ENCODE assay signal across 10 cellular contexts in genomic region chr12:121767525-121768016, GRCh38. TPM values are rescaled to one million over a fixed set of nuclear protein-coding genes. Genes with fewer than 3 reads are reported as not detected.
DNase-seq lines count a peak whose midpoint lies in the region; TF ChIP-seq lines count a peak whose summit lies in the region.
"Had no signal": no experiment of that assay in that cellular context is flagged by ENCODE, and none has a peak within 500 bp of the region (broad histone marks: within the 10 kb centered on the region; RNA-seq: fewer than 3 reads in every experiment).

No MANE protein-coding gene starts in this region.

- H3K36me3 Mint-ChIP-seq in osteocyte (ENCODE audit: unreplicated experiment) (no peaks in the 10 kb centered on the region), MCF 10A (ENCODE audit: insufficient read depth, unreplicated experiment) (no peaks in the 10 kb centered on the region)
- H3K36me3 Mint-ChIP-seq in CD4-positive, alpha-beta memory T cell = no peaks in the 10 kb centered on the region

- H3K27me3 Mint-ChIP-seq in osteocyte (ENCODE audit: unreplicated experiment) = no peaks in the 10 kb centered on the region
- H3K27me3 Mint-ChIP-seq in CD4-positive, alpha-beta memory T cell = no peaks in the 10 kb centered on the region
- H3K27me3 Mint-ChIP-seq in MCF 10A (ENCODE audit: insufficient read depth, unreplicated experiment) = no peaks in the 10 kb centered on the region

- no peaks in the 10 kb centered on the region for H3K27me3 ChIP-seq in BLaER1
- H3K27me3 ChIP-seq in CD4-positive, alpha-beta memory T cell (ENCODE audit: insufficient read depth, low read length) = no peaks in the 10 kb centered on the region

- H3K36me3 ChIP-seq in BLaER1 = peaks cover 28% of the 10 kb centered on the region
- no peaks in the 10 kb centered on the region for H3K36me3 ChIP-seq in CD4-positive, alpha-beta memory T cell (ENCODE audit: insufficient read depth, low read length)
- H3K36me3 ChIP-seq: lower lobe of right lung had no signal

- H3K9me3 Mint-ChIP-seq in osteocyte (ENCODE audit: unreplicated experiment) = no peaks in the 10 kb centered on the region
- H3K9me3 Mint-ChIP-seq in CD4-positive, alpha-beta memory T cell = no peaks in the 10 kb centered on the region
- H3K9me3 Mint-ChIP-seq in MCF 10A (ENCODE audit: unreplicated experiment) = no peaks in the 10 kb centered on the region

- no peaks in the 10 kb centered on the region for H3K9me3 ChIP-seq in BLaER1
- H3K9me3 ChIP-seq in CD4-positive, alpha-beta memory T cell (ENCODE audit: control insufficient read depth in 1 of 2, low read length in 2 of 2) = no peaks in the 10 kb centered on the region
- H3K9me3 ChIP-seq: lower lobe of right lung had no signal

- H3K4me2 ChIP-seq in BLaER1 = peak overlapping the region; percentile 77

- H3K27ac ChIP-seq in BLaER1 = peak overlapping the region; percentile 49
- no peak overlapping the region for H3K27ac ChIP-seq in CD4-positive, alpha-beta memory T cell (ENCODE audit: low read depth, low read length)
- H3K27ac ChIP-seq: lower lobe of right lung, VCaP had no signal

- DNase-seq in NCI-H69 (lab: John Stamatoyannopoulos, UW) = peak; percentile 88
- DNase-seq in fibroblast of pulmonary artery (ENCODE audit: low read depth) = peak; percentile 80
- DNase-seq in osteocyte (ENCODE audit: extremely low spot score, unreplicated experiment) = no peak
- DNase-seq in amniotic stem cell (lab: John Stamatoyannopoulos, UW) = no peak
- no peak for DNase-seq in DMS53 treated with DMSO at 0.1 percent for 48 hours (lab: John Stamatoyannopoulos, UW; ENCODE audit: unreplicated experiment)
- DNase-seq in CD4-positive, alpha-beta memory T cell = no peak
- no peak for DNase-seq in MCF 10A (ENCODE audit: unreplicated experiment)
- DNase-seq: lower lobe of right lung had no signal

- H3K4me1 Mint-ChIP-seq in osteocyte (ENCODE audit: unreplicated experiment) (peaks cover 25% of the 10 kb centered on the region), MCF 10A (ENCODE audit: insufficient read depth, unreplicated experiment) (no peaks in the 10 kb centered on the region)
- no peaks in the 10 kb centered on the region for H3K4me1 Mint-ChIP-seq in CD4-positive, alpha-beta memory T cell

- BruUV-seq in MCF 10A (replicated peaks; lab: Mats Ljungman, UMichigan) = no TSS peak

- TF ChIP-seq CTCF in fibroblast of pulmonary artery (IDR thresholded peaks at IDR 0.05; ENCODE audit: low read length, missing control alignments) = no peak
- no peak for TF ChIP-seq CTCF in osteocyte (IDR thresholded peaks at IDR 0.05)
- TF ChIP-seq CTCF in MCF 10A (IDR thresholded peaks at IDR 0.05; ENCODE audit: unreplicated experiment) = no peak

- H3K4me3 ChIP-seq in BLaER1 (no peak overlapping the region), fibroblast of pulmonary artery (replicated peaks; ENCODE audit: low read depth, low read length) (no peak overlapping the region)
- no peak overlapping the region for H3K4me3 ChIP-seq in CD4-positive, alpha-beta memory T cell (ENCODE audit: low read length in 2 of 2)
- H3K4me3 ChIP-seq: lower lobe of right lung had no signal

- POLR2A ChIA-PET in CD4-positive, alpha-beta memory T cell (lab: Charles Lee; ENCODE audit: partially characterized antibody) = no interaction called here
- POLR2A ChIA-PET in MCF 10A (lab: Yijun Ruan, JAX) = interaction anchor here (0.6 kb wide), 1 partner anchor 55 kb away, joined by 3 read pairs; the partner anchor contains the start of gene TMEM120B

- peak overlapping the region; percentile 58 for H3K9ac ChIP-seq in BLaER1

- H3K4me1 ChIP-seq in BLaER1 = peaks cover 58% of the 10 kb centered on the region
- no peaks in the 10 kb centered on the region for H3K4me1 ChIP-seq in CD4-positive, alpha-beta memory T cell (ENCODE audit: insufficient read depth, low read length)

- intact Hi-C loops in CD4-positive, alpha-beta memory T cell (cut with micrococcal nuclease) = no loop called here
- intact Hi-C loops in MCF 10A (cut with micrococcal nuclease) = no loop called here

- H3K27ac Mint-ChIP-seq in osteocyte (ENCODE audit: unreplicated experiment) = peak overlapping the region; percentile 66
- no peak overlapping the region for H3K27ac Mint-ChIP-seq in CD4-positive, alpha-beta memory T cell
- H3K27ac Mint-ChIP-seq in MCF 10A (ENCODE audit: low read depth, unreplicated experiment) = no peak overlapping the region

- H3K4me3 Mint-ChIP-seq in osteocyte (ENCODE audit: unreplicated experiment) (no peak overlapping the region), MCF 10A (ENCODE audit: unreplicated experiment) (no peak overlapping the region)
- no peak overlapping the region for H3K4me3 Mint-ChIP-seq in CD4-positive, alpha-beta memory T cell

- CTCF ChIA-PET in CD4-positive, alpha-beta memory T cell (lab: Charles Lee; ENCODE audit: partially characterized antibody) = interaction anchor here (0.6 to 2.2 kb wide), 4 partner anchors 26 to 265 kb away, joined by 3 to 9 read pairs (median 5); partner anchors contain the start of gene RHOF
- CTCF ChIA-PET in MCF 10A (lab: Yijun Ruan, JAX) = interaction anchor here (0.8 to 1.1 kb wide), 2 partner anchors 27 to 28 kb away, joined by 3 to 8 read pairs; partner anchors contain the start of gene RHOF

- no peaks in the 10 kb centered on the region for H4K20me1 ChIP-seq in BLaER1

RNA-seq across cellular contexts. Expression of gene RHOF, which starts 25.9 kb away (rescaled TPM):
- total RNA-seq in osteocyte (11.3 and 11.9 TPM in 2 replicates), MCF 10A (2022) (9.5 and 11.6 TPM in 2 replicates)
- total RNA-seq in CD4-positive, alpha-beta memory T cell = 100 to 1,000 TPM; 137 to 138 TPM
- polyA plus RNA-seq in CD4-positive, alpha-beta memory T cell = 100 to 1,000 TPM in 1 of 2 donors, 10 to 100 TPM in 1; 72.6 to 106 TPM

RNA-seq across cellular contexts. Expression of gene SETD1B, which starts 36.2 kb away (rescaled TPM):
- 21.0 and 21.8 TPM in 2 replicates for total RNA-seq in osteocyte
- 10 to 100 TPM; 67.1 to 69.3 TPM for total RNA-seq in CD4-positive, alpha-beta memory T cell
- polyA plus RNA-seq in CD4-positive, alpha-beta memory T cell = 1 to 10 TPM in 1 of 2 donors, under 1 TPM in 1; 0.13 to 3.3 TPM
- total RNA-seq in MCF 10A (2022) = 19.7 and 19.9 TPM in 2 replicates

RNA-seq across cellular contexts. Expression of gene TMEM120B, which starts 55.0 kb away (rescaled TPM):
- total RNA-seq in osteocyte (10.2 and 13.2 TPM in 2 replicates), MCF 10A (2022) (10.5 and 14.2 TPM in 2 replicates)
- total RNA-seq in CD4-positive, alpha-beta memory T cell = 10 to 100 TPM; 11.3 to 12.8 TPM
- polyA plus RNA-seq in CD4-positive, alpha-beta memory T cell = 1 to 10 TPM; 3.3 to 3.5 TPM

Comparison
In these comparisons a context has a peak if more than half of its experiments do, and no peak if none do; other contexts are left out.
1. DNase-seq: peak in NCI-H69 (single experiment) and fibroblast of pulmonary artery (single experiment); none in osteocyte (single experiment), amniotic stem cell (single experiment), DMS53 treated with DMSO at 0.1 percent for 48 hours (single experiment), CD4-positive, alpha-beta memory T cell (0 of 5) and MCF 10A (single experiment).
2. RNA of gene RHOF, which starts 25.9 kb away (total RNA-seq): 137 to 138 TPM in CD4-positive, alpha-beta memory T cell; 11.3 to 11.9 TPM in osteocyte and 9.5 to 11.6 TPM in MCF 10A; every median in the first group is over 10 times any median in the second.